Comparison of ENCODE assay signal across 20 cellular contexts in the genomic region with DNA sequence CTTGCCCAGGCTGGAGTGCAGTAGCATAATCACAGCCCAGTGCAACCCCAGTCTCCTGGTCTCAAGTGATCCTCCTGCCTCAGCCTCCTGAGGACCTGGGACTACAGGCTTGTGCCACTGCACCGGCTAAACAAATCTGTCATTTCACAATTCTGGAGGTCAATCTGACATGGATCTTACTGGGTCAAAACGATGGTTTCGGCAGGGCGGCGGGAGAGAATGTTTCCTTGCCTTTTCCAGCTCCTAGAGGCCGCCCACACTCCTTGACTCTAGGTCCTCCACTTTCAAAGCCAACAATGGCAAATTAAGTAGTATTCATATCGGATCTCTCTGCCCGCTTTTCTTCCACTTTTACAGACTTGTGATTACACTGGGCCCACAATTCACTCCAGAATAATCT. TPM values are rescaled to one million over a fixed set of nuclear protein-coding genes. Genes with fewer than 3 reads are reported as not detected.
DNase-seq lines count a peak whose midpoint lies in the region; ATAC-seq and TF ChIP-seq lines count a peak whose summit lies in the region.
"Had no signal": no experiment of that assay in that cellular context is flagged by ENCODE, and none has a peak within 500 bp of the region (broad histone marks: within the 10 kb centered on the region; RNA-seq: fewer than 3 reads in every experiment).

No MANE protein-coding gene starts in this region.

- in situ Hi-C loops in GM23248 (cut with MboI), result no loop called here

- H3K27ac Mint-ChIP-seq in T-helper 2 cell treated with Interferon-gamma antibody and Interleukin-4, amounts not matched to agents 5 μg/mL and 100 μg/mL, for 36 hours, result peak overlapping the region; percentile 19
- peak overlapping the region; percentile 93 to 96 for H3K27ac Mint-ChIP-seq in natural killer cell

- DNase-seq in T-helper 2 cell treated with Interferon-gamma antibody and Interleukin-4, amounts not matched to agents 5 μg/mL and 100 μg/mL, for 36 hours (ENCODE audit: low spot score), result no peak
- no peak for DNase-seq in T-helper 2 cell
- DNase-seq in GM23248, result no peak
- DNase-seq in ascending aorta (ENCODE audit: low spot score in 2 of 2), result no peak
- no peak for DNase-seq in natural killer cell
- no peak for DNase-seq in A673 (ENCODE audit: low spot score)
- DNase-seq in AG20443 (ENCODE audit: low spot score), result no peak
- DNase-seq in mucosa of gallbladder (ENCODE audit: low spot score), result no peak
- DNase-seq: activated gamma-delta T cell treated with Interleukin-2 at 50 U/mL for 16 hours; DND-41; Kasumi-1; NCI-H1105; NCI-H2107; NCI-H526; psoas muscle; stimulated activated naive B cell treated with anti-CD40 and anti-IgM and Interleukin-4, amounts not matched to agents 10 μg/mL and 1 μg/mL and 100 μg/mL, for 72 hours had no signal

- H3K36me3 ChIP-seq in GM23248 (ENCODE audit: low read depth) (no peaks in the 10 kb centered on the region), ascending aorta (no peaks in the 10 kb centered on the region), A673 (ENCODE audit: insufficient read depth, low read length, poor library complexity, severe bottlenecking) (no peaks in the 10 kb centered on the region)
- H3K36me3 ChIP-seq: breast epithelium had no signal

- H2AFZ ChIP-seq in GM23248, result no peak overlapping the region

- WGBS in GM23248 (ENCODE audit: low coverage in 1 of 2, low lambda C conversion rate in 2 of 2, missing lambda C conversion rate in 2 of 2), 2 experiments, result 97 to 98% methylated on average over 8 of the region's 8 CpGs

- intact Hi-C loops in ascending aorta (cut with DNase I), result no loop called here
- intact Hi-C loops in natural killer cell (cut with micrococcal nuclease), result loop anchor here (5.0 kb wide), 1 partner anchor 36 kb away; no protein-coding TSS in a partner anchor
- intact Hi-C loops in A673 (cut with micrococcal nuclease; ENCODE audit: unreplicated experiment), result no loop called here

- H3K36me3 Mint-ChIP-seq in T-helper 2 cell treated with Interferon-gamma antibody and Interleukin-4, amounts not matched to agents 5 μg/mL and 100 μg/mL, for 36 hours (ENCODE audit: low read depth), result peaks cover 55% of the 10 kb centered on the region
- no peaks in the 10 kb centered on the region for H3K36me3 Mint-ChIP-seq in natural killer cell

- peaks cover 62% of the 10 kb centered on the region for H3K4me1 ChIP-seq in GM23248 (ENCODE audit: insufficient read depth)
- H3K4me1 ChIP-seq in ascending aorta, result peaks cover 13 to 70% of the 10 kb centered on the region in 2 donors
- no peaks in the 10 kb centered on the region for H3K4me1 ChIP-seq in A673 (ENCODE audit: insufficient read depth, low read length, poor library complexity, severe bottlenecking)

- no peaks in the 10 kb centered on the region for H3K9me3 Mint-ChIP-seq in T-helper 2 cell treated with Interferon-gamma antibody and Interleukin-4, amounts not matched to agents 5 μg/mL and 100 μg/mL, for 36 hours
- H3K9me3 Mint-ChIP-seq in natural killer cell, result no peaks in the 10 kb centered on the region
- H3K9me3 Mint-ChIP-seq: stimulated activated naive B cell treated with anti-CD40 and anti-IgM and Interleukin-4, amounts not matched to agents 10 μg/mL and 1 μg/mL and 100 μg/mL, for 72 hours had no signal

- no peak for TF ChIP-seq CTCF in ascending aorta (IDR thresholded peaks at IDR 0.05)
- TF ChIP-seq CTCF in natural killer cell (IDR thresholded peaks at IDR 0.05), result no peak
- TF ChIP-seq CTCF in A673 (conservative IDR thresholded peaks at IDR 0.05; ENCODE audit: low read depth, low read length), result no peak

- H3K4me1 Mint-ChIP-seq in T-helper 2 cell treated with Interferon-gamma antibody and Interleukin-4, amounts not matched to agents 5 μg/mL and 100 μg/mL, for 36 hours (ENCODE audit: low read depth), result peaks cover 81% of the 10 kb centered on the region
- peaks cover 85 to 87% of the 10 kb centered on the region in 2 donors for H3K4me1 Mint-ChIP-seq in natural killer cell

- POLR2A ChIA-PET in A673 (lab: Charles Lee; ENCODE audit: low non-redundant PET), result no interaction called here

- peaks cover 37% of the 10 kb centered on the region for H3F3A ChIP-seq in GM23248 (ENCODE audit: insufficient read depth)

- H3K9me3 ChIP-seq in GM23248 (ENCODE audit: low read depth) (no peaks in the 10 kb centered on the region), ascending aorta (no peaks in the 10 kb centered on the region), A673 (ENCODE audit: low read depth, low read length, poor library complexity, severe bottlenecking) (peaks cover 10% of the 10 kb centered on the region)
- H3K9me3 ChIP-seq: breast epithelium, psoas muscle had no signal

- H3K9me2 ChIP-seq in GM23248 (ENCODE audit: insufficient read depth), result no peaks in the 10 kb centered on the region

- CTCF ChIA-PET in A673 (lab: Charles Lee), result no interaction called here

- no peak overlapping the region for H3K4me3 Mint-ChIP-seq in T-helper 2 cell treated with Interferon-gamma antibody and Interleukin-4, amounts not matched to agents 5 μg/mL and 100 μg/mL, for 36 hours
- H3K4me3 Mint-ChIP-seq in natural killer cell, result no peak overlapping the region
- H3K4me3 Mint-ChIP-seq: CD14-positive monocyte had no signal

- H3K4me3 ChIP-seq in GM23248 (no peak overlapping the region), ascending aorta (peak overlapping the region in 1 of 2 donors; percentile 62), A673 (ENCODE audit: low read depth, low read length, poor library complexity, severe bottlenecking) (no peak overlapping the region)
- H3K4me3 ChIP-seq: psoas muscle had no signal

- peak overlapping the region; percentile 97 for H3K9ac ChIP-seq in GM23248

- H3K27me3 Mint-ChIP-seq in T-helper 2 cell treated with Interferon-gamma antibody and Interleukin-4, amounts not matched to agents 5 μg/mL and 100 μg/mL, for 36 hours (ENCODE audit: low read depth), result no peaks in the 10 kb centered on the region
- no peaks in the 10 kb centered on the region for H3K27me3 Mint-ChIP-seq in natural killer cell (ENCODE audit: low read depth in 2 of 2)

- peaks cover 92% of the 10 kb centered on the region for H3K79me2 ChIP-seq in GM23248 (ENCODE audit: insufficient read depth)

- BruUV-seq in A673 (replicated peaks; lab: Mats Ljungman, UMichigan), result no TSS peak

- H3K27me3 ChIP-seq in GM23248 (replicated peaks; ENCODE audit: insufficient read depth) (no peaks in the 10 kb centered on the region), ascending aorta (no peaks in the 10 kb centered on the region), A673 (replicated peaks; ENCODE audit: insufficient read depth, low read depth, low read length, poor library complexity) (no peaks in the 10 kb centered on the region)
- H3K27me3 ChIP-seq: breast epithelium had no signal

- no peak overlapping the region for H3K4me2 ChIP-seq in GM23248 (ENCODE audit: unreplicated experiment)

- H3K27ac ChIP-seq in GM23248, result peak overlapping the region; percentile 98
- H3K27ac ChIP-seq in ascending aorta, result peak overlapping the region; percentile 96 to 97
- H3K27ac ChIP-seq in A673 (ENCODE audit: low read depth, low read length, poor library complexity, severe bottlenecking), result no peak overlapping the region
- H3K27ac ChIP-seq: 22Rv1, psoas muscle had no signal

- H4K20me1 ChIP-seq in GM23248 (ENCODE audit: insufficient read depth), result no peaks in the 10 kb centered on the region

- no peak for ATAC-seq in natural killer cell
- ATAC-seq: psoas muscle; SK-N-SH treated with all-trans-retinoic acid at 6 μM for 48 hours; stimulated activated naive B cell treated with anti-CD40 and anti-IgM and Interleukin-4, amounts not matched to agents 10 μg/mL and 1 μg/mL and 100 μg/mL, for 72 hours had no signal

RNA-seq across cellular contexts. Expression of a gene that starts 14.8 kb away (rescaled TPM):
- total RNA-seq in GM23248 (2014; rRNA removed; shearing (Covaris generic)), result 64.1 and 73.1 TPM in 2 replicates
- 20.4 and 22.2 TPM in 2 replicates for polyA plus RNA-seq in GM23248 (2016; fragmentation: Nextera tagmentation; extraction: Ambion mirVana)
- total RNA-seq in ascending aorta, result 26.7 TPM
- 10 to 100 TPM; 50.1 to 67.0 (median 51.2) TPM for total RNA-seq in natural killer cell
- total RNA-seq in A673 (2021), result not detected in 2 replicates
- total RNA-seq in mucosa of gallbladder, result 19.8 TPM

Comparison
In these comparisons a context has a peak if more than half of its experiments do, and no peak if none do; other contexts are left out.
1. RNA of a gene that starts 14.8 kb away (total RNA-seq): 64.1 to 73.1 TPM in GM23248, 50.1 to 67.0 TPM in natural killer cell, 26.7 TPM in ascending aorta (single experiment) and 19.8 TPM in mucosa of gallbladder (single experiment); not detected in A673; every median in the first group is over 10 times any median in the second.